In the genomic region with DNA sequence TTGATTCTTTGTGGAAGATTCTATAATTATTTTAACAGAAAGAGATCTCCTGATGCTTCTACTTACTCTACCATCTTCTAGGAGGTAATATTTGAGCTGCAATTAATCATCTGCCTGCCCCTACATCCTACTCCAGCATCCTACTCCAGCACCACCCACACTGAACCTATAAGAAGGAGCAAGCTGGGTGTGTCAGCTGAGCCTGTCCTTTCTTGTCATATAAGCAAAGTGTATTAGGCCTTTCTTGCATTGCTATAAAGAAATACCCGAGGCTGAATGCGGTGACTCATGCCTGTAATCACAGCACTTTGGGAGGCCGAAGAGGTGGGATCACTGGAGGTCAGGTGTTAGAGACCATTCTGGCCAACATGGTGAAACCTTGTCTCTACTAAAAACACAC, we compare ENCODE assay signal across 23 cellular contexts.
DNase-seq lines count a peak whose midpoint lies in the region; ATAC-seq and TF ChIP-seq lines count a peak whose summit lies in the region.
"Had no signal": no experiment of that assay in that cellular context is flagged by ENCODE, and none has a peak within 500 bp of the region (broad histone marks: within the 10 kb centered on the region; RNA-seq: fewer than 3 reads in every experiment).

No MANE protein-coding gene starts in this region.

- H3K9me3 Mint-ChIP-seq in MCF 10A (ENCODE audit: unreplicated experiment) = no peaks in the 10 kb centered on the region
- H3K9me3 Mint-ChIP-seq: H9 had no signal

- H3K27ac Mint-ChIP-seq in MCF 10A (ENCODE audit: low read depth, unreplicated experiment) = no peak overlapping the region
- H3K27ac Mint-ChIP-seq: CD4-positive, alpha-beta memory T cell; H9 had no signal

- no peaks in the 10 kb centered on the region for H3K27me3 Mint-ChIP-seq in MCF 10A (ENCODE audit: insufficient read depth, unreplicated experiment)

- no peak overlapping the region for H3K4me3 Mint-ChIP-seq in MCF 10A (ENCODE audit: unreplicated experiment)
- H3K4me3 Mint-ChIP-seq: CD4-positive, alpha-beta memory T cell; H9 had no signal

- POLR2A ChIA-PET in MCF 10A (lab: Yijun Ruan, JAX) = no interaction called here

- DNase-seq in MCF 10A (ENCODE audit: unreplicated experiment) (peak; percentile 61), breast epithelium (ENCODE audit: low spot score in 2 of 2) (no peak), RPMI7951 (ENCODE audit: low read depth) (peak; percentile 12), epithelial cell of prostate (ENCODE audit: low read depth, low spot score) (peak; percentile 40), left ventricle myocardium superior (no peak), upper lobe of left lung (no peak)
- DNase-seq: Calu3; CD4-positive, alpha-beta memory T cell; DMS153; H9; Kasumi-1; NCI-H1105; NCI-H146; NCI-H2081; NCI-H2171 treated with DMSO at 0.1 percent for 48 hours; NCI-H524 treated with DMSO at 0.1 percent for 48 hours; NCI-H82 had no signal

- H3K27me3 ChIP-seq in breast epithelium = no peaks in the 10 kb centered on the region
- no peaks in the 10 kb centered on the region for H3K27me3 ChIP-seq in upper lobe of left lung
- H3K27me3 ChIP-seq: BLaER1 treated with 17β-estradiol and CSF1 and Interleukin-3, amounts not matched to agents 10 nM and 100 nM had no signal

- H3K9me3 ChIP-seq in breast epithelium (no peaks in the 10 kb centered on the region), upper lobe of left lung (no peaks in the 10 kb centered on the region)
- H3K9me3 ChIP-seq: SJSA1 had no signal

- H3K4me1 Mint-ChIP-seq in MCF 10A (ENCODE audit: insufficient read depth, unreplicated experiment) = no peaks in the 10 kb centered on the region
- H3K4me1 Mint-ChIP-seq: CD4-positive, alpha-beta memory T cell had no signal

- TF ChIP-seq CTCF in MCF 10A (IDR thresholded peaks at IDR 0.05; ENCODE audit: unreplicated experiment) = no peak
- no peak for TF ChIP-seq CTCF in breast epithelium (IDR thresholded peaks at IDR 0.05)
- TF ChIP-seq CTCF in upper lobe of left lung (IDR thresholded peaks at IDR 0.05) = no peak

- intact Hi-C loops in MCF 10A (cut with micrococcal nuclease) (no loop called here), breast epithelium (cut with DNase I; ENCODE audit: low total_unique reads) (no loop called here), left ventricle myocardium superior (cut with micrococcal nuclease) (no loop called here)

- TF ChIP-seq POLR2A in breast epithelium (IDR thresholded peaks at IDR 0.05) (no peak), upper lobe of left lung (IDR thresholded peaks at IDR 0.05) (no peak)

- H3K4me1 ChIP-seq in breast epithelium = no peaks in the 10 kb centered on the region
- no peaks in the 10 kb centered on the region for H3K4me1 ChIP-seq in upper lobe of left lung
- H3K4me1 ChIP-seq: BLaER1 treated with 17β-estradiol and CSF1 and Interleukin-3, amounts not matched to agents 10 nM and 100 nM; SJSA1 had no signal

- CTCF ChIA-PET in MCF 10A (lab: Yijun Ruan, JAX) = no interaction called here

- H3K4me3 ChIP-seq in breast epithelium (no peak overlapping the region), upper lobe of left lung (no peak overlapping the region)
- H3K4me3 ChIP-seq: BLaER1 treated with 17β-estradiol and CSF1 and Interleukin-3, amounts not matched to agents 10 nM and 100 nM; SJSA1 had no signal

- no peak for TF ChIP-seq EP300 in upper lobe of left lung (IDR thresholded peaks at IDR 0.05)

- no TSS peak for BruUV-seq in MCF 10A (replicated peaks; lab: Mats Ljungman, UMichigan)

- H3K36me3 Mint-ChIP-seq in MCF 10A (ENCODE audit: insufficient read depth, unreplicated experiment) = no peaks in the 10 kb centered on the region

- H3K27ac ChIP-seq in breast epithelium = no peak overlapping the region
- H3K27ac ChIP-seq in epithelial cell of prostate = no peak overlapping the region
- no peak overlapping the region for H3K27ac ChIP-seq in upper lobe of left lung
- H3K27ac ChIP-seq: 22Rv1; BLaER1 treated with 17β-estradiol and CSF1 and Interleukin-3, amounts not matched to agents 10 nM and 100 nM; SJSA1 had no signal

- ATAC-seq in left ventricle myocardium superior (no peak), upper lobe of left lung (ENCODE audit: low FRiP score in 2 of 2) (no peak), HG03025 (IDR thresholded peaks at IDR 0.05; ENCODE audit: low FRiP score, unreplicated experiment) (no peak), GM18868 (IDR thresholded peaks at IDR 0.05; ENCODE audit: unreplicated experiment) (no peak)
- ATAC-seq: Panc1 had no signal

- H3K36me3 ChIP-seq in breast epithelium (no peaks in the 10 kb centered on the region), upper lobe of left lung (no peaks in the 10 kb centered on the region)
- H3K36me3 ChIP-seq: BLaER1 treated with 17β-estradiol and CSF1 and Interleukin-3, amounts not matched to agents 10 nM and 100 nM; SJSA1 had no signal

- WGBS in upper lobe of left lung, 2 donors = 60 to 82% methylated on average over 3 of the region's 3 CpGs

Comparison
In these comparisons a context has a peak if more than half of its experiments do, and no peak if none do; other contexts are left out.
1. DNase-seq: peak in MCF 10A (single experiment), RPMI7951 (single experiment) and epithelial cell of prostate (single experiment); none in breast epithelium (0 of 2), left ventricle myocardium superior (single experiment) and upper lobe of left lung (0 of 2).